In genomic region chr1:155984341-155984740, GRCh38 we compare ENCODE assay signal across 1 cellular context.
TF ChIP-seq lines count a peak whose summit lies in the region.

No MANE protein-coding gene starts in this region.

TF ChIP-seq in WTC11, 78 proteins besides CTCF, POLR2A, EP300 and RAD21 (continued from another document):
- TF ChIP-seq USF1 (CRISPR knock-in tag; IDR thresholded peaks at IDR 0.05) (peak; percentile 73), ZNF512 (CRISPR knock-in tag; IDR thresholded peaks at IDR 0.05; ENCODE audit: borderline replicate concordance) (no peak), ZNF263 (CRISPR knock-in tag; IDR thresholded peaks at IDR 0.05; ENCODE audit: low read depth) (no peak), ZBTB43 (CRISPR knock-in tag; IDR thresholded peaks at IDR 0.05) (no peak), ZMAT4 (CRISPR knock-in tag; IDR thresholded peaks at IDR 0.05) (no peak), MAX (CRISPR knock-in tag; IDR thresholded peaks at IDR 0.05) (no peak)
